33 cellular contexts compared by ENCODE assay signal in genomic region chr14:96194262-96194656, GRCh38. TPM values are rescaled to one million over a fixed set of nuclear protein-coding genes. Genes with fewer than 3 reads are reported as not detected.
"Had no signal": no experiment of that assay in that cellular context is flagged by ENCODE, and none has a peak within 500 bp of the region (broad histone marks: within the 10 kb centered on the region; RNA-seq: fewer than 3 reads in every experiment).

No MANE protein-coding gene starts in this region.

- H3K9ac ChIP-seq: SK-N-SH had no signal

- H3K4me3 ChIP-seq: breast epithelium, K562, SJCRH30 had no signal

- H3K27ac Mint-ChIP-seq: activated CD4-positive, alpha-beta memory T cell treated with anti-CD3 and anti-CD28 coated beads, Interleukin-2, amount 10 ng/mL, durations not matched to agents 7 days and 5 days; activated naive CD4-positive, alpha-beta T cell treated with anti-CD3 and anti-CD28 coated beads, Interleukin-2, amount 10 ng/mL, durations not matched to agents 7 days and 5 days; activated naive CD8-positive, alpha-beta T cell treated with anti-CD3 and anti-CD28 coated beads for 36 hours; activated T-helper 2 cell treated with anti-CD3 and anti-CD28 coated beads, Interferon-gamma antibody, Interleukin-2, Interleukin-4, amounts not matched to agents 10 μg/mL and 5 μg/mL and 100 μg/mL, durations not matched to agents 14 hours and 24 hours and 36 hours had no signal

- H3K27ac ChIP-seq: SJCRH30, VCaP had no signal

- DNase-seq: activated CD4-positive, alpha-beta memory T cell treated with anti-CD3 and anti-CD28 coated beads, Interleukin-2, amount 10 ng/mL, durations not matched to agents 7 days and 5 days; activated CD4-positive, alpha-beta T cell treated with anti-CD3 and anti-CD28 coated beads, Interleukin-2, amount 50 U/mL, for 1 hour; activated CD4-positive, CD25-positive, alpha-beta regulatory T cell; activated gamma-delta T cell treated with Interleukin-2 at 50 U/mL for 16 hours; activated naive CD4-positive, alpha-beta T cell treated with anti-CD3 and anti-CD28 coated beads, Interleukin-2, amount 10 ng/mL, durations not matched to agents 7 days and 5 days; activated naive CD8-positive, alpha-beta T cell treated with anti-CD3 and anti-CD28 coated beads for 36 hours; activated T-cell treated with anti-CD3 and anti-CD28 coated beads for 4 hours; activated T-cell treated with anti-CD3 and anti-CD28 coated beads, Interleukin-2, amount 50 U/mL, for 48 hours; Karpas-422; MM.1S; NCI-H1105 treated with DMSO at 0.1 percent for 48 hours; NCI-H1436 treated with DMSO at 0.1 percent for 48 hours; NCI-H187 treated with DMSO at 0.1 percent for 48 hours; NCI-H2081 treated with DMSO at 0.1 percent for 48 hours; NCI-H2171; NCI-H226; NCI-H526; NCI-H82; NK-92 treated with Interleukin-12 subunit alpha and Interleukin-12 subunit beta, amount 100 ng/mL, for 24 hours; OCI-M1; Right ventricle myocardium superior; RPMI8226; SJCRH30; SK-N-SH; T-helper 1 cell had no signal

- H3K36me3 Mint-ChIP-seq: activated naive CD4-positive, alpha-beta T cell treated with anti-CD3 and anti-CD28 coated beads, Interleukin-2, amount 10 ng/mL, durations not matched to agents 7 days and 5 days; activated naive CD8-positive, alpha-beta T cell treated with anti-CD3 and anti-CD28 coated beads for 36 hours had no signal

- H3K9me3 ChIP-seq: breast epithelium, SJCRH30, SK-N-SH had no signal

- H3K27me3 ChIP-seq: breast epithelium, SJCRH30 had no signal

- H3K4me2 ChIP-seq: SK-N-SH had no signal

- H3K4me3 Mint-ChIP-seq: activated CD4-positive, alpha-beta memory T cell treated with anti-CD3 and anti-CD28 coated beads, Interleukin-2, amount 10 ng/mL, durations not matched to agents 7 days and 5 days; activated naive CD4-positive, alpha-beta T cell treated with anti-CD3 and anti-CD28 coated beads, Interleukin-2, amount 10 ng/mL, durations not matched to agents 7 days and 5 days; activated naive CD8-positive, alpha-beta T cell treated with anti-CD3 and anti-CD28 coated beads for 36 hours had no signal

- H3K4me1 ChIP-seq: breast epithelium, SJCRH30 had no signal

- H3K9me3 Mint-ChIP-seq: activated CD4-positive, alpha-beta memory T cell treated with anti-CD3 and anti-CD28 coated beads, Interleukin-2, amount 10 ng/mL, durations not matched to agents 7 days and 5 days; activated naive CD8-positive, alpha-beta T cell treated with anti-CD3 and anti-CD28 coated beads for 36 hours; activated T-helper 2 cell treated with anti-CD3 and anti-CD28 coated beads, Interferon-gamma antibody, Interleukin-2, Interleukin-4, amounts not matched to agents 10 μg/mL and 5 μg/mL and 100 μg/mL, durations not matched to agents 14 hours and 24 hours and 36 hours had no signal

- H3K36me3 ChIP-seq: breast epithelium, SJCRH30 had no signal

- ATAC-seq: K562, Panc1 had no signal

RNA-seq across cellular contexts. Expression of gene BDKRB2, which starts 10.4 kb away (rescaled TPM):
- total RNA-seq: activated CD4-positive, alpha-beta memory T cell treated with anti-CD3 and anti-CD28 coated beads, Interleukin-2, amount 10 ng/mL, durations not matched to agents 7 days and 5 days; activated CD8-positive, alpha-beta memory T cell treated with anti-CD3 and anti-CD28 coated beads for 36 hours; activated naive CD8-positive, alpha-beta T cell treated with anti-CD3 and anti-CD28 coated beads for 36 hours; activated T-helper 2 cell treated with anti-CD3 and anti-CD28 coated beads, Interferon-gamma antibody, Interleukin-2, Interleukin-4, amounts not matched to agents 10 μg/mL and 5 μg/mL and 100 μg/mL, durations not matched to agents 14 hours and 24 hours and 36 hours; NCI-H460; SJCRH30; T-helper 2 cell treated with Interferon-gamma antibody and Interleukin-4, amounts not matched to agents 100 ng/mL and 5 ng/mL, for 36 hours had no signal
- polyA plus RNA-seq: K562 had no signal
